In the genomic region with DNA sequence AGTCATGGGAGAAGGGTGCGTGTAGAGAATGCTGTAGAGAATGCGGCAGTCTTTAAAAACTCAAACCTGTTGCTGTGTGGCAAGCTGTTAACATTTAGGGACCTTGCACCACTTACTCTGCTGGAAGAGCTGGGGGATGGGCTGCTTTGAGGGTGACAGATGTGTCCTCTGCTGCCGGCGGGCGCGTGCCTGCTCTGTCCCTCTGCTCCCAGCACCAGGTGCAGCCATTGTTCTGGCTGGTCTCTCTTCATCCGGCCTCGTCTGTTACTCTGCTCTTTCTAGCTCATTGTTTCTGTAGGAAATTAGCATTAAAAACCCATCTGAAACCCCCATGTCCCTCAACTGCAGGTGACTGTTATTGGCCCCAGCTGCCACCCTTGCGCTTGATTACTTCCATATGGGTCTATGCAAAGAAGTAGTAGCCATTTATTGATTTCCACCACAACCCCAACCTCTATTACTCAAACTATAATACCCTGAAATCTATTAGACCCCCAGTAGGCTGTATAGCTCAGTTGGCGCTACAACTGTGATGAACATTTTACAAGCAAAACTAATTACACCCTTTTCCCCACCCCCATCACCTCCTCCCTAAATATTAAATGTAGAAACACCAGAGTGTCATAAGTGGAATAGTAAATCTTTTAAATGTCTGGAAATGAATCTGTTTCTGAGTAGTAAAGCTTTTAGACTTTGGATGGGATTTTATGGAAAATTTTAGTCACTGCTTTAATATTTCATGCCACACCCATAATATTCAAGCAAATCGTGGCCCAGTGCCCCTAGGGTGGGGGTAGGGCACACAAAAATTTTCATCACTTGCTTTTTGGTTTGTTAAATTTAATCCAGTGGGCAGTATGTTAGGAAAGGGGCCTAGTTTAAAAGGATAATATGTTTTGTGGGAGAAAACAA, we compare ENCODE assay signal across 7 cellular contexts.
DNase-seq lines count a peak whose midpoint lies in the region; ATAC-seq and TF ChIP-seq lines count a peak whose summit lies in the region.

No MANE protein-coding gene starts in this region.

- H3K36me3 ChIP-seq in Karpas-422 (ENCODE audit: insufficient read depth, low read length) (0 out of 2 replicates have a peak, but pooled peaks cover 3% of the 10 kb centered on the region), tibial artery (no peaks in the 10 kb centered on the region)

- H2AFZ ChIP-seq in Karpas-422 (ENCODE audit: low read length) = no peak overlapping the region

- no peaks in the 10 kb centered on the region for H3K9me3 ChIP-seq in Karpas-422 (ENCODE audit: low read length)
- H3K9me3 ChIP-seq in tibial artery = no peaks in the 10 kb centered on the region

- no peaks in the 10 kb centered on the region for H3K27me3 ChIP-seq in Karpas-422 (ENCODE audit: low read length)
- H3K27me3 ChIP-seq in tibial artery = no peaks in the 10 kb centered on the region

- peak; percentile 85 for DNase-seq in Karpas-422
- DNase-seq in RPMI8226 = peak; percentile 65
- peak; percentile 93 for DNase-seq in iPS DF 19.7 (ENCODE audit: low read depth, low spot score)
- no peak for DNase-seq in tibial artery
- DNase-seq in T-helper 2 cell treated with Interferon-gamma antibody and Interleukin-4, amounts not matched to agents 5 μg/mL and 100 μg/mL, for 36 hours (ENCODE audit: low spot score) = no peak

- H3K4me3 ChIP-seq in Karpas-422 (ENCODE audit: low read length) = peak overlapping the region; percentile 31
- H3K4me3 ChIP-seq in tibial artery = no peak overlapping the region

- H3K79me2 ChIP-seq in Karpas-422 (ENCODE audit: low read length) = peaks cover 98% of the 10 kb centered on the region

- peaks cover 14% of the 10 kb centered on the region for H3K4me1 Mint-ChIP-seq in T-helper 2 cell treated with Interferon-gamma antibody and Interleukin-4, amounts not matched to agents 5 μg/mL and 100 μg/mL, for 36 hours (ENCODE audit: low read depth)

- no peaks in the 10 kb centered on the region for H3K9me3 Mint-ChIP-seq in T-helper 2 cell treated with Interferon-gamma antibody and Interleukin-4, amounts not matched to agents 5 μg/mL and 100 μg/mL, for 36 hours

- H3K4me2 ChIP-seq in Karpas-422 (ENCODE audit: low read depth, low read length, poor library complexity, severe bottlenecking) = peak overlapping the region; percentile 71

- no peak overlapping the region for H3K27ac Mint-ChIP-seq in T-helper 2 cell treated with Interferon-gamma antibody and Interleukin-4, amounts not matched to agents 5 μg/mL and 100 μg/mL, for 36 hours

- no peak overlapping the region for H3K4me3 Mint-ChIP-seq in T-helper 2 cell treated with Interferon-gamma antibody and Interleukin-4, amounts not matched to agents 5 μg/mL and 100 μg/mL, for 36 hours

- intact Hi-C loops in tibial artery (cut with DNase I; ENCODE audit: low total_unique reads) = no loop called here

- H3K36me3 Mint-ChIP-seq in T-helper 2 cell treated with Interferon-gamma antibody and Interleukin-4, amounts not matched to agents 5 μg/mL and 100 μg/mL, for 36 hours (ENCODE audit: low read depth) = no peaks in the 10 kb centered on the region

- peak overlapping the region; percentile 53 for H3K9ac ChIP-seq in Karpas-422 (ENCODE audit: low read length)

- H3K27ac ChIP-seq in Karpas-422 (ENCODE audit: low read length) = peak overlapping the region; percentile 95
- peak overlapping the region; percentile 29 to 63 for H3K27ac ChIP-seq in tibial artery

- H4K20me1 ChIP-seq in Karpas-422 (ENCODE audit: insufficient read depth, low read depth, low read length) = no peaks in the 10 kb centered on the region

- H3K27me3 Mint-ChIP-seq in T-helper 2 cell treated with Interferon-gamma antibody and Interleukin-4, amounts not matched to agents 5 μg/mL and 100 μg/mL, for 36 hours (ENCODE audit: low read depth) = no peaks in the 10 kb centered on the region

- ATAC-seq in GM18519 (IDR thresholded peaks at IDR 0.05; ENCODE audit: low FRiP score, unreplicated experiment) (no peak), GM21528 (IDR thresholded peaks at IDR 0.05; ENCODE audit: low FRiP score, unreplicated experiment) (no peak)

- H3K4me1 ChIP-seq in Karpas-422 (ENCODE audit: low read length) (peaks cover 77% of the 10 kb centered on the region), tibial artery (peaks cover 0 to 37% (median 18%) of the 10 kb centered on the region in 4 donors)

- H3K9me2 ChIP-seq in Karpas-422 (replicated peaks; ENCODE audit: insufficient read depth, low read length) = no peaks in the 10 kb centered on the region

- TF ChIP-seq CTCF in tibial artery (IDR thresholded peaks at IDR 0.05) = no peak

Comparison
In these comparisons a context has a peak if more than half of its experiments do, and no peak if none do; other contexts are left out.
1. DNase-seq: peak in Karpas-422 (single experiment), RPMI8226 (single experiment) and iPS DF 19.7 (single experiment); none in tibial artery (0 of 2) and T-helper 2 cell treated with Interferon-gamma antibody and Interleukin-4, amounts not matched to agents 5 μg/mL and 100 μg/mL, for 36 hours (single experiment).